8 cellular contexts compared by ENCODE assay signal in the genomic region with DNA sequence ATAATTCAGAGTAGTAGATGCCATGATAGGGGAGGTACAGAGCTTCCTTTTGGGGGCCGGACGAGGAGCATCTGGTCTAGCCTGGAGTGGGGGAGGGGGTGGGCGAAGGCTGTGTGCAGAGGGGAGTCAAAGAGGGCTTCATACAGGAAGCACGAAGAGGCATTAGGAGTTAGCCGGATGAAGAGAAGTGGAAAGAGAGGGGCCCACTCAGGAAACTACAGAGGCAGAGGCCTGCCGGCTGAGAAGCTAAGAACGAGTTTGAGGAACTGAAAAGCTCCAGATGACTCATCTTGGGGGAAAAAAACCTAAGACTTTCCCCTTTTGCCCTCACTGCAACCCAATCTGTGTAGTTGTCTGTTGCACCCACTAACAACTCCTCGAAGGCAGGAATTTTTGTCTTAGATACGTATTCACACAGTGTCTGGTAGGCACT. TPM values are rescaled to one million over a fixed set of nuclear protein-coding genes. Genes with fewer than 3 reads are reported as not detected.
A peak's percentile ranks its signal among the peaks of the same experiment; 100 is the strongest.
DNase-seq lines count a peak whose midpoint lies in the region; ATAC-seq, FAIRE-seq and TF ChIP-seq lines count a peak whose summit lies in the region.

No MANE protein-coding gene starts in this region.

- H3K4me3 Mint-ChIP-seq in WTC11, result peak overlapping the region; percentile 99

- H3K9me3 ChIP-seq in ectodermal cell (ENCODE audit: control insufficient read depth, low read length), result no peaks in the 10 kb centered on the region

- TF ChIP-seq CTCF in WTC11 (IDR thresholded peaks at IDR 0.05), result no peak

- H3K36me3 ChIP-seq in H7 (replicated peaks; ENCODE audit: control insufficient read depth, insufficient read depth, low read length) (peaks cover 4% of the 10 kb centered on the region), ectodermal cell (ENCODE audit: control insufficient read depth, insufficient read depth, low read length) (peaks cover 9% of the 10 kb centered on the region)

- no peaks in the 10 kb centered on the region for H3K27me3 Mint-ChIP-seq in WTC11 (ENCODE audit: low read depth)

- DNase-seq in GM12891 (ENCODE audit: insufficient read length, low spot score) (peak; percentile 60), H7 (no peak), M059J (ENCODE audit: low read depth) (peak; percentile 82), WTC11 (ENCODE audit: low spot score) (no peak), midbrain (lab: John Stamatoyannopoulos, UW) (peak; percentile 43), COR-L47 (lab: John Stamatoyannopoulos, UW) (no peak)
- peak; percentile 76 for DNase-seq in stimulated activated CD8-positive, alpha-beta memory T cell treated with anti-CD3 and anti-CD28 coated beads, Interleukin-4, amount 100 ng/mL, for 48 hours

- peaks cover 17% of the 10 kb centered on the region for H3K36me3 Mint-ChIP-seq in WTC11

- TF ChIP-seq POLR2A in GM12891 (IDR thresholded peaks at IDR 0.05; ENCODE audit: low read depth, low read length), result peak; percentile 84

- H3K27me3 ChIP-seq in H7 (ENCODE audit: control insufficient read depth, insufficient read depth, low read length) (no peaks in the 10 kb centered on the region), ectodermal cell (ENCODE audit: control insufficient read depth, insufficient read depth, low read length, poor library complexity, severe bottlenecking) (no peaks in the 10 kb centered on the region)

- H3K27ac Mint-ChIP-seq in WTC11, result peak overlapping the region; percentile 100

- peaks cover 39% of the 10 kb centered on the region for H3K4me1 Mint-ChIP-seq in WTC11

- POLR2A ChIA-PET in WTC11 (lab: Charles Lee), result interaction anchor here (0.6 to 2.1 kb wide), 26 partner anchors 10 to 1315 kb away, joined by 3 to 35 read pairs (median 4); partner anchors contain the start of genes BICRAL, CUL9, KLHDC3 and MEA1

- whole genome bisulfite sequencing in ectodermal cell, 2 experiments, result 0 to 1% methylated on average over 9 of the region's 9 CpGs

- H3K27ac ChIP-seq in ectodermal cell (ENCODE audit: insufficient read depth, low read depth, low read length, poor library complexity, severe bottlenecking), result peak overlapping the region; percentile 97

- CTCF ChIA-PET in WTC11 (lab: Charles Lee), result interaction anchor here (0.7 to 2.5 kb wide), 11 partner anchors 19 to 476 kb away, joined by 3 to 28 read pairs (median 4); partner anchors contain the start of genes CUL7, KLHDC3, PPP2R5D and PTK7

- H3K4me3 ChIP-seq in H7 (ENCODE audit: insufficient read depth, low read depth, low read length) (peak overlapping the region; percentile 41), ectodermal cell (ENCODE audit: insufficient read depth, low read depth, low read length) (peak overlapping the region; percentile 42)

- no peaks in the 10 kb centered on the region for H3K4me1 ChIP-seq in ectodermal cell (ENCODE audit: control insufficient read depth, insufficient read depth, low read length)

- peak; percentile 78 for FAIRE-seq in GM12891 (lab: Jason Lieb, UNC)

- no peaks in the 10 kb centered on the region for H3K9me3 Mint-ChIP-seq in WTC11

- ATAC-seq in WTC11, result peak; percentile 22

TF ChIP-seq in GM12891, 5 proteins besides CTCF, POLR2A, EP300 and RAD21:
- TF ChIP-seq TAF1 (IDR thresholded peaks at IDR 0.05; ENCODE audit: low read depth, low read length) (peak; percentile 64), PAX5 (IDR thresholded peaks at IDR 0.05; ENCODE audit: insufficient read depth, low read length, severe bottlenecking) (peak; percentile 6), POLR2AphosphoS5 (IDR thresholded peaks at IDR 0.05; ENCODE audit: low read depth, low read length) (no peak; the same call in 1 of the 2 replicates), POU2F2 (IDR thresholded peaks at IDR 0.05; ENCODE audit: low read depth, low read length) (peak; percentile 38; the same call in 1 of the 2 replicates), SPI1 (IDR thresholded peaks at IDR 0.05; ENCODE audit: low read depth, low read length) (peak; percentile 100)

TF ChIP-seq in WTC11, 78 proteins besides CTCF, POLR2A, EP300 and RAD21:
- TF ChIP-seq, protein P1, sequence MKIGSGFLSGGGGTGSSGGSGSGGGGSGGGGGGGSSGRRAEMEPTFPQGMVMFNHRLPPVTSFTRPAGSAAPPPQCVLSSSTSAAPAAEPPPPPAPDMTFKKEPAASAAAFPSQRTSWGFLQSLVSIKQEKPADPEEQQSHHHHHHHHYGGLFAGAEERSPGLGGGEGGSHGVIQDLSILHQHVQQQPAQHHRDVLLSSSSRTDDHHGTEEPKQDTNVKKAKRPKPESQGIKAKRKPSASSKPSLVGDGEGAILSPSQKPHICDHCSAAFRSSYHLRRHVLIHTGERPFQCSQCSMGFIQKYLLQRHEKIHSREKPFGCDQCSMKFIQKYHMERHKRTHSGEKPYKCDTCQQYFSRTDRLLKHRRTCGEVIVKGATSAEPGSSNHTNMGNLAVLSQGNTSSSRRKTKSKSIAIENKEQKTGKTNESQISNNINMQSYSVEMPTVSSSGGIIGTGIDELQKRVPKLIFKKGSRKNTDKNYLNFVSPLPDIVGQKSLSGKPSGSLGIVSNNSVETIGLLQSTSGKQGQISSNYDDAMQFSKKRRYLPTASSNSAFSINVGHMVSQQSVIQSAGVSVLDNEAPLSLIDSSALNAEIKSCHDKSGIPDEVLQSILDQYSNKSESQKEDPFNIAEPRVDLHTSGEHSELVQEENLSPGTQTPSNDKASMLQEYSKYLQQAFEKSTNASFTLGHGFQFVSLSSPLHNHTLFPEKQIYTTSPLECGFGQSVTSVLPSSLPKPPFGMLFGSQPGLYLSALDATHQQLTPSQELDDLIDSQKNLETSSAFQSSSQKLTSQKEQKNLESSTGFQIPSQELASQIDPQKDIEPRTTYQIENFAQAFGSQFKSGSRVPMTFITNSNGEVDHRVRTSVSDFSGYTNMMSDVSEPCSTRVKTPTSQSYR (CRISPR knock-in tag; IDR thresholded peaks at IDR 0.05), result peak; percentile 72; the same call in 1 of the 2 replicates
- no peak for TF ChIP-seq SOX15 (CRISPR knock-in tag; IDR thresholded peaks at IDR 0.05)
- 0 out of 2 replicates have a peak, but pooled peaks have one; percentile 31 for TF ChIP-seq PREB (CRISPR knock-in tag; IDR thresholded peaks at IDR 0.05; ENCODE audit: borderline replicate concordance)
- no peak for TF ChIP-seq ATF1 (CRISPR knock-in tag; IDR thresholded peaks at IDR 0.05)

RNA-seq across cellular contexts. Expression of gene CNPY3, which starts 0.7 kb away (rescaled TPM):
- 67.4 TPM for polyA plus RNA-seq in GM12891 (2012; ENCODE audit: low read depth, missing spikeins)
- total RNA-seq in H7 (2014; rRNA removed; shearing (Covaris generic)), result 34.5 and 37.8 TPM in 2 replicates
- 58.0 and 78.3 TPM in 2 replicates for total RNA-seq in M059J (2014; rRNA removed; shearing (Covaris generic))
- total RNA-seq in WTC11 (2021), result 67.0 to 88.7 TPM (median 86.5 TPM) in 3 replicates
- polyA plus RNA-seq in ectodermal cell (2013, experiment 1 of 4), result 78.5 TPM
- 76.9 TPM for polyA plus RNA-seq in ectodermal cell (2013, experiment 2 of 4)
- polyA plus RNA-seq in ectodermal cell (2013, experiment 3 of 4), result 62.2 TPM
- polyA plus RNA-seq in ectodermal cell (2013, experiment 4 of 4), result 66.1 TPM

RNA-seq across cellular contexts. Expression of gene PTCRA, which starts 14.1 kb away (rescaled TPM):
- 1.4 TPM for polyA plus RNA-seq in GM12891 (2012; ENCODE audit: low read depth, missing spikeins)
- total RNA-seq in H7 (2014; rRNA removed; shearing (Covaris generic)), result not detected in 2 replicates
- total RNA-seq in M059J (2014; rRNA removed; shearing (Covaris generic)), result not detected in 2 replicates
- total RNA-seq in WTC11 (2021), result not detected in 3 replicates
- not detected for polyA plus RNA-seq in ectodermal cell (2013, experiment 1 of 4)
- polyA plus RNA-seq in ectodermal cell (2013, experiment 2 of 4), result not detected
- polyA plus RNA-seq in ectodermal cell (2013, experiment 3 of 4), result not detected
- not detected for polyA plus RNA-seq in ectodermal cell (2013, experiment 4 of 4)

RNA-seq across cellular contexts. Expression of gene GNMT, which starts 30.6 kb away (rescaled TPM):
- polyA plus RNA-seq in GM12891 (2012; ENCODE audit: low read depth, missing spikeins), result 0.26 TPM
- total RNA-seq in H7 (2014; rRNA removed; shearing (Covaris generic)), result 0.10 and 0.33 TPM in 2 replicates
- total RNA-seq in M059J (2014; rRNA removed; shearing (Covaris generic)), result 0.54 TPM in 1 of 2 replicates, not detected in the other
- 1.6 to 2.7 TPM (median 2.0 TPM) in 3 replicates for total RNA-seq in WTC11 (2021)
- polyA plus RNA-seq in ectodermal cell (2013, experiment 1 of 4), result 2.0 TPM
- 1.6 TPM for polyA plus RNA-seq in ectodermal cell (2013, experiment 2 of 4)
- 0.69 TPM for polyA plus RNA-seq in ectodermal cell (2013, experiment 3 of 4)
- polyA plus RNA-seq in ectodermal cell (2013, experiment 4 of 4), result 0.65 TPM

RNA-seq across cellular contexts. Expression of gene PEX6, which starts 49.0 kb away (rescaled TPM):
- polyA plus RNA-seq in GM12891 (2012; ENCODE audit: low read depth, missing spikeins), result 6.4 TPM
- 47.5 and 52.5 TPM in 2 replicates for total RNA-seq in H7 (2014; rRNA removed; shearing (Covaris generic))
- 13.8 and 14.2 TPM in 2 replicates for total RNA-seq in M059J (2014; rRNA removed; shearing (Covaris generic))
- total RNA-seq in WTC11 (2021), result 8.2 to 12.6 TPM (median 11.7 TPM) in 3 replicates
- 9.5 TPM for polyA plus RNA-seq in ectodermal cell (2013, experiment 1 of 4)
- polyA plus RNA-seq in ectodermal cell (2013, experiment 2 of 4), result 9.2 TPM
- polyA plus RNA-seq in ectodermal cell (2013, experiment 3 of 4), result 7.5 TPM
- 8.7 TPM for polyA plus RNA-seq in ectodermal cell (2013, experiment 4 of 4)

RNA-seq across cellular contexts. Expression of gene RPL7L1, which starts 50.5 kb away (rescaled TPM):
- polyA plus RNA-seq in GM12891 (2012; ENCODE audit: low read depth, missing spikeins), result 54.5 TPM
- total RNA-seq in H7 (2014; rRNA removed; shearing (Covaris generic)), result 114 and 125 TPM in 2 replicates
- total RNA-seq in M059J (2014; rRNA removed; shearing (Covaris generic)), result 174 and 187 TPM in 2 replicates
- 91.4 to 107 TPM (median 93.0 TPM) in 3 replicates for total RNA-seq in WTC11 (2021)
- polyA plus RNA-seq in ectodermal cell (2013, experiment 1 of 4), result 95.4 TPM
- polyA plus RNA-seq in ectodermal cell (2013, experiment 2 of 4), result 107 TPM
- 74.8 TPM for polyA plus RNA-seq in ectodermal cell (2013, experiment 3 of 4)
- 87.0 TPM for polyA plus RNA-seq in ectodermal cell (2013, experiment 4 of 4)

Comparison
In these comparisons a context has a peak if more than half of its experiments do, and no peak if none do; other contexts are left out.
1. DNase-seq: peak in GM12891 (single experiment), M059J (single experiment), midbrain (single experiment) and stimulated activated CD8-positive, alpha-beta memory T cell treated with anti-CD3 and anti-CD28 coated beads, Interleukin-4, amount 100 ng/mL, for 48 hours (single experiment); none in H7 (single experiment), WTC11 (single experiment) and COR-L47 (single experiment).